Comparison of ENCODE assay signal across 11 cellular contexts in genomic region chr22:46773074-46773473, GRCh38. TPM values are rescaled to one million over a fixed set of nuclear protein-coding genes. Genes with fewer than 3 reads are reported as not detected.
DNase-seq lines count a peak whose midpoint lies in the region; ATAC-seq and TF ChIP-seq lines count a peak whose summit lies in the region.
"Had no signal": no experiment of that assay in that cellular context is flagged by ENCODE, and none has a peak within 500 bp of the region (broad histone marks: within the 10 kb centered on the region; RNA-seq: fewer than 3 reads in every experiment).

No MANE protein-coding gene starts in this region.

- peaks cover 69% of the 10 kb centered on the region for H3K4me1 Mint-ChIP-seq in activated naive CD4-positive, alpha-beta T cell treated with anti-CD3 and anti-CD28 coated beads, Interleukin-2, amount 10 ng/mL, durations not matched to agents 7 days and 5 days

- H3K36me3 ChIP-seq in Peyer's patch (no peaks in the 10 kb centered on the region), esophagus squamous epithelium (peaks cover 0 to 4% (median 0%) of the 10 kb centered on the region in 3 donors), stomach (no peaks in the 10 kb centered on the region)
- H3K36me3 ChIP-seq: BE2C had no signal

- WGBS in esophagus squamous epithelium, 2 donors: 96 to 97% methylated on average over 5 to 8 of the region's 10 CpGs
- WGBS in stomach, 5 donors: 87 to 94% (median 88%) methylated on average over 10 of the region's 10 CpGs

- no peaks in the 10 kb centered on the region for H3K9me3 Mint-ChIP-seq in activated naive CD4-positive, alpha-beta T cell treated with anti-CD3 and anti-CD28 coated beads, Interleukin-2, amount 10 ng/mL, durations not matched to agents 7 days and 5 days

- H3K9me3 ChIP-seq in Peyer's patch: no peaks in the 10 kb centered on the region
- H3K9me3 ChIP-seq in esophagus squamous epithelium: no peaks in the 10 kb centered on the region
- no peaks in the 10 kb centered on the region for H3K9me3 ChIP-seq in stomach
- H3K9me3 ChIP-seq: BE2C had no signal

- H3K27ac ChIP-seq in Peyer's patch (peak overlapping the region; percentile 16 to 82 (median 55)), esophagus squamous epithelium (peak overlapping the region; percentile 61 to 83 (median 81)), stomach (peak overlapping the region in 4 of 5 donors; percentile 59 to 74 (median 62))

- no peak for TF ChIP-seq EP300 in stomach (IDR thresholded peaks at IDR 0.05)

- H3K36me3 Mint-ChIP-seq in activated naive CD4-positive, alpha-beta T cell treated with anti-CD3 and anti-CD28 coated beads, Interleukin-2, amount 10 ng/mL, durations not matched to agents 7 days and 5 days: peaks cover 33% of the 10 kb centered on the region

- no peaks in the 10 kb centered on the region for H3K27me3 Mint-ChIP-seq in activated naive CD4-positive, alpha-beta T cell treated with anti-CD3 and anti-CD28 coated beads, Interleukin-2, amount 10 ng/mL, durations not matched to agents 7 days and 5 days

- CTCF ChIA-PET in activated naive CD4-positive, alpha-beta T cell treated with anti-CD3 and anti-CD28 coated beads, Interleukin-2, amount 10 ng/mL, durations not matched to agents 7 days and 5 days (lab: Charles Lee): interaction anchor here (0.6 to 2.0 kb wide), 5 partner anchors 9 to 30 kb away, joined by 3 to 7 read pairs (median 6); partner anchors contain the start of gene TBC1D22A

- H3K27ac Mint-ChIP-seq in activated naive CD4-positive, alpha-beta T cell treated with anti-CD3 and anti-CD28 coated beads, Interleukin-2, amount 10 ng/mL, durations not matched to agents 7 days and 5 days: peak overlapping the region; percentile 90

- no peak overlapping the region for H3K4me3 Mint-ChIP-seq in activated naive CD4-positive, alpha-beta T cell treated with anti-CD3 and anti-CD28 coated beads, Interleukin-2, amount 10 ng/mL, durations not matched to agents 7 days and 5 days

- H3K4me1 ChIP-seq in Peyer's patch (peaks cover 4 to 63% (median 61%) of the 10 kb centered on the region in 4 donors), esophagus squamous epithelium (peaks cover 38 to 82% (median 54%) of the 10 kb centered on the region in 3 donors), stomach (peaks cover 50 to 85% (median 78%) of the 10 kb centered on the region in 4 donors)

- no peak for TF ChIP-seq POLR2A in Peyer's patch (IDR thresholded peaks at IDR 0.05)
- no peak for TF ChIP-seq POLR2A in esophagus squamous epithelium (IDR thresholded peaks at IDR 0.05)
- TF ChIP-seq POLR2A in stomach (IDR thresholded peaks at IDR 0.05): no peak

- H3K4me3 ChIP-seq in Peyer's patch (no peak overlapping the region), esophagus squamous epithelium (no peak overlapping the region), stomach (no peak overlapping the region)

- intact Hi-C loops in esophagus squamous epithelium (cut with DNase I): no loop called here
- intact Hi-C loops in stomach (cut with DNase I; ENCODE audit: low total_unique reads): no loop called here

- H3K27me3 ChIP-seq in Peyer's patch (no peaks in the 10 kb centered on the region), esophagus squamous epithelium (no peaks in the 10 kb centered on the region), stomach (no peaks in the 10 kb centered on the region)
- H3K27me3 ChIP-seq: BE2C had no signal

- ATAC-seq in HG03108 (IDR thresholded peaks at IDR 0.05; ENCODE audit: unreplicated experiment) (no peak), GM21367 (IDR thresholded peaks at IDR 0.05; ENCODE audit: unreplicated experiment) (no peak), HG02571 (IDR thresholded peaks at IDR 0.05; ENCODE audit: unreplicated experiment) (no peak)

- no peak for DNase-seq in activated naive CD4-positive, alpha-beta T cell treated with anti-CD3 and anti-CD28 coated beads, Interleukin-2, amount 10 ng/mL, durations not matched to agents 7 days and 5 days
- DNase-seq in activated naive CD4-positive, alpha-beta T cell treated with Interleukin-2 at 50 U/mL for 16 hours: no peak
- DNase-seq in Peyer's patch (no peak), esophagus squamous epithelium (lab: John Stamatoyannopoulos, UW) (no peak), stomach (no peak)
- DNase-seq: BE2C, KG1, right cardiac atrium had no signal

- TF ChIP-seq CTCF in Peyer's patch (IDR thresholded peaks at IDR 0.05) (no peak), esophagus squamous epithelium (IDR thresholded peaks at IDR 0.05) (no peak), stomach (IDR thresholded peaks at IDR 0.05) (no peak)

RNA-seq across cellular contexts. Expression of gene TBC1D22A, which starts 10.6 kb away (rescaled TPM):
- total RNA-seq in Peyer's patch (10 to 100 TPM; 42.6 to 70.4 (median 55.1) TPM), esophagus squamous epithelium (10 to 100 TPM; 15.6 to 21.7 (median 20.5) TPM), stomach (10 to 100 TPM; 13.8 to 53.1 (median 47.4) TPM)
- polyA plus RNA-seq in stomach: 10 to 100 TPM; 13.3 to 22.1 (median 15.5) TPM

RNA-seq across cellular contexts. Expression of gene CERK, which starts 35.0 kb away (rescaled TPM):
- total RNA-seq in Peyer's patch (100 to 1,000 TPM in 1 of 4 donors, 10 to 100 TPM in 3; 89.1 to 131 (median 94.7) TPM), esophagus squamous epithelium (10 to 100 TPM; 14.6 to 34.0 (median 26.6) TPM), stomach (10 to 100 TPM; 29.1 to 59.4 (median 42.4) TPM)
- 10 to 100 TPM; 12.5 to 29.2 (median 26.0) TPM for polyA plus RNA-seq in stomach
